15 cellular contexts compared by ENCODE assay signal in genomic region chr5:179130101-179130681, GRCh38.
DNase-seq lines count a peak whose midpoint lies in the region; ATAC-seq and TF ChIP-seq lines count a peak whose summit lies in the region.
"Had no signal": no experiment of that assay in that cellular context is flagged by ENCODE, and none has a peak within 500 bp of the region (broad histone marks: within the 10 kb centered on the region; RNA-seq: fewer than 3 reads in every experiment).

No MANE protein-coding gene starts in this region.

- H3K27me3 ChIP-seq in lower lobe of right lung (ENCODE audit: low read depth) (no peaks in the 10 kb centered on the region), spleen (replicated peaks in 1 of 7) (no peaks in the 10 kb centered on the region)

- DNase-seq in activated effector memory CD4-positive, alpha-beta T cell treated with anti-CD3 and anti-CD28 coated beads, Interleukin-2, amount 50 U/mL, for 16 hours: peak; percentile 58
- DNase-seq in activated effector memory CD4-positive, alpha-beta T cell treated with Interleukin-2 at 50 U/mL for 16 hours: no peak
- DNase-seq in chondrocyte (ENCODE audit: low spot score) (peak; percentile 86), lower lobe of right lung (peak; percentile 35), spleen (peak; percentile 68)
- DNase-seq in stimulated activated effector memory CD8-positive, alpha-beta T cell treated with anti-CD3 and anti-CD28 coated beads, Interleukin-12 subunit alpha, Interleukin-12 subunit beta, amount 100 ng/mL, for 72 hours (ENCODE audit: low spot score in 2 of 2): no peak
- no peak for DNase-seq in activated CD4-positive, alpha-beta T cell treated with anti-CD3 and anti-CD28 coated beads, Interleukin-2, amount 10 ng/mL, durations not matched to agents 7 days and 5 days
- DNase-seq: CD8-positive, alpha-beta memory T cell; DMS53; GF-D8; GM23248 had no signal

- no peaks in the 10 kb centered on the region for H3K4me1 Mint-ChIP-seq in chondrocyte (ENCODE audit: low read depth)
- H3K4me1 Mint-ChIP-seq in stimulated activated effector memory CD8-positive, alpha-beta T cell treated with anti-CD3 and anti-CD28 coated beads, Interleukin-12 subunit alpha, Interleukin-12 subunit beta, amount 100 ng/mL, for 72 hours: peaks cover 10% of the 10 kb centered on the region
- no peaks in the 10 kb centered on the region for H3K4me1 Mint-ChIP-seq in activated CD4-positive, alpha-beta T cell treated with anti-CD3 and anti-CD28 coated beads, Interleukin-2, amount 10 ng/mL, durations not matched to agents 7 days and 5 days
- H3K4me1 Mint-ChIP-seq: CD8-positive, alpha-beta memory T cell had no signal

- peaks cover 12% of the 10 kb centered on the region for H3K36me3 Mint-ChIP-seq in chondrocyte (ENCODE audit: low read depth)
- H3K36me3 Mint-ChIP-seq in stimulated activated effector memory CD8-positive, alpha-beta T cell treated with anti-CD3 and anti-CD28 coated beads, Interleukin-12 subunit alpha, Interleukin-12 subunit beta, amount 100 ng/mL, for 72 hours: no peaks in the 10 kb centered on the region
- no peaks in the 10 kb centered on the region for H3K36me3 Mint-ChIP-seq in activated CD4-positive, alpha-beta T cell treated with anti-CD3 and anti-CD28 coated beads, Interleukin-2, amount 10 ng/mL, durations not matched to agents 7 days and 5 days (ENCODE audit: low read depth)

- intact Hi-C loops in lower lobe of right lung (cut with DNase I) (no loop called here), spleen (cut with DNase I; ENCODE audit: low total_unique reads) (no loop called here)

- ATAC-seq in lower lobe of right lung (no peak), GM21526 (IDR thresholded peaks at IDR 0.05; ENCODE audit: low FRiP score, unreplicated experiment) (no peak)
- ATAC-seq in stimulated activated effector memory CD8-positive, alpha-beta T cell treated with anti-CD3 and anti-CD28 coated beads, Interleukin-12 subunit alpha, Interleukin-12 subunit beta, amount 100 ng/mL, for 72 hours: no peak
- ATAC-seq: HCT116 had no signal

- POLR2A ChIA-PET in activated CD4-positive, alpha-beta T cell treated with anti-CD3 and anti-CD28 coated beads, Interleukin-2, amount 10 ng/mL, durations not matched to agents 7 days and 5 days (lab: Charles Lee): no interaction called here

- H3K36me3 ChIP-seq in lower lobe of right lung (peaks cover 6% of the 10 kb centered on the region), spleen (peaks cover 0 to 87% (median 4%) of the 10 kb centered on the region in 6 donors)

- CTCF ChIA-PET in activated CD4-positive, alpha-beta T cell treated with anti-CD3 and anti-CD28 coated beads, Interleukin-2, amount 10 ng/mL, durations not matched to agents 7 days and 5 days (lab: Charles Lee): no interaction called here

- no peaks in the 10 kb centered on the region for H3K27me3 Mint-ChIP-seq in chondrocyte (ENCODE audit: low read depth)
- H3K27me3 Mint-ChIP-seq in activated CD4-positive, alpha-beta T cell treated with anti-CD3 and anti-CD28 coated beads, Interleukin-2, amount 10 ng/mL, durations not matched to agents 7 days and 5 days: no peaks in the 10 kb centered on the region

- H3K9me3 ChIP-seq in lower lobe of right lung (no peaks in the 10 kb centered on the region), spleen (peaks cover 0 to 9% (median 0%) of the 10 kb centered on the region in 8 donors)

- peaks cover 4% of the 10 kb centered on the region for H3K9me3 Mint-ChIP-seq in chondrocyte (ENCODE audit: low read depth)
- peaks cover 6% of the 10 kb centered on the region for H3K9me3 Mint-ChIP-seq in stimulated activated effector memory CD8-positive, alpha-beta T cell treated with anti-CD3 and anti-CD28 coated beads, Interleukin-12 subunit alpha, Interleukin-12 subunit beta, amount 100 ng/mL, for 72 hours
- H3K9me3 Mint-ChIP-seq in activated CD4-positive, alpha-beta T cell treated with anti-CD3 and anti-CD28 coated beads, Interleukin-2, amount 10 ng/mL, durations not matched to agents 7 days and 5 days: peaks cover 8% of the 10 kb centered on the region

- H3K4me3 ChIP-seq in lower lobe of right lung (no peak overlapping the region), spleen (no peak overlapping the region)
- H3K4me3 ChIP-seq: GM23248 had no signal

- no peak for TF ChIP-seq POLR2A in spleen (IDR thresholded peaks at IDR 0.05)

- TF ChIP-seq CTCF in chondrocyte (IDR thresholded peaks at IDR 0.05) (no peak), lower lobe of right lung (IDR thresholded peaks at IDR 0.05) (no peak), spleen (IDR thresholded peaks at IDR 0.05 in 8 of 11, conservative IDR thresholded peaks at IDR 0.05 in 3 of 11) (no peak)

- no peak overlapping the region for H3K27ac Mint-ChIP-seq in chondrocyte (ENCODE audit: unreplicated experiment)
- no peak overlapping the region for H3K27ac Mint-ChIP-seq in stimulated activated effector memory CD8-positive, alpha-beta T cell treated with anti-CD3 and anti-CD28 coated beads, Interleukin-12 subunit alpha, Interleukin-12 subunit beta, amount 100 ng/mL, for 72 hours
- no peak overlapping the region for H3K27ac Mint-ChIP-seq in activated CD4-positive, alpha-beta T cell treated with anti-CD3 and anti-CD28 coated beads, Interleukin-2, amount 10 ng/mL, durations not matched to agents 7 days and 5 days
- H3K27ac Mint-ChIP-seq: CD8-positive, alpha-beta memory T cell had no signal

- no peak overlapping the region for H3K4me3 Mint-ChIP-seq in chondrocyte (ENCODE audit: unreplicated experiment)
- no peak overlapping the region for H3K4me3 Mint-ChIP-seq in stimulated activated effector memory CD8-positive, alpha-beta T cell treated with anti-CD3 and anti-CD28 coated beads, Interleukin-12 subunit alpha, Interleukin-12 subunit beta, amount 100 ng/mL, for 72 hours
- no peak overlapping the region for H3K4me3 Mint-ChIP-seq in activated CD4-positive, alpha-beta T cell treated with anti-CD3 and anti-CD28 coated beads, Interleukin-2, amount 10 ng/mL, durations not matched to agents 7 days and 5 days
- H3K4me3 Mint-ChIP-seq: CD8-positive, alpha-beta memory T cell had no signal

- H3K27ac ChIP-seq in lower lobe of right lung (no peak overlapping the region), spleen (no peak overlapping the region)
- H3K27ac ChIP-seq: 22Rv1, GM23248 had no signal

- H3K4me1 ChIP-seq in lower lobe of right lung (no peaks in the 10 kb centered on the region), spleen (no peaks in the 10 kb centered on the region)
- H3K4me1 ChIP-seq: Caco-2 had no signal

- 84 to 91% (median 89%) methylated on average over 13 to 14 of the region's 14 CpGs for WGBS in spleen, 5 donors

Comparison
In these comparisons a context has a peak if more than half of its experiments do, and no peak if none do; other contexts are left out.
1. DNase-seq: peak in activated effector memory CD4-positive, alpha-beta T cell treated with anti-CD3 and anti-CD28 coated beads, Interleukin-2, amount 50 U/mL, for 16 hours (single experiment), chondrocyte (single experiment), lower lobe of right lung (single experiment) and spleen (single experiment); none in activated effector memory CD4-positive, alpha-beta T cell treated with Interleukin-2 at 50 U/mL for 16 hours (single experiment), stimulated activated effector memory CD8-positive, alpha-beta T cell treated with anti-CD3 and anti-CD28 coated beads, Interleukin-12 subunit alpha, Interleukin-12 subunit beta, amount 100 ng/mL, for 72 hours (0 of 2) and activated CD4-positive, alpha-beta T cell treated with anti-CD3 and anti-CD28 coated beads, Interleukin-2, amount 10 ng/mL, durations not matched to agents 7 days and 5 days (single experiment).